In genomic region chr1:164930833-164931232, GRCh38 we compare ENCODE assay signal across 32 cellular contexts.
"Had no signal": no experiment of that assay in that cellular context is flagged by ENCODE, and none has a peak within 500 bp of the region (broad histone marks: within the 10 kb centered on the region; RNA-seq: fewer than 3 reads in every experiment).

No MANE protein-coding gene starts in this region.

- H3K27me3 Mint-ChIP-seq: activated B cell treated with CpG ODN at 0.5 μM for 24 hours; activated CD4-positive, alpha-beta memory T cell treated with anti-CD3 and anti-CD28 coated beads for 36 hours; activated CD4-positive, alpha-beta T cell treated with anti-CD3 and anti-CD28 coated beads, Interleukin-2, amount 10 ng/mL, durations not matched to agents 24 days and 14 days; activated CD8-positive, alpha-beta T cell treated with anti-CD3 and anti-CD28 coated beads for 36 hours; activated T-helper 17 cell treated with anti-CD3 and anti-CD28 coated beads, Interleukin-2, amount 50 U/mL, for 72 hours; T-cell; T-helper 17 cell had no signal

- H3K36me3 Mint-ChIP-seq: activated CD4-positive, alpha-beta memory T cell treated with anti-CD3 and anti-CD28 coated beads for 36 hours; activated naive CD4-positive, alpha-beta T cell treated with anti-CD3 and anti-CD28 coated beads, Interleukin-2, amount 50 U/mL, for 72 hours; activated naive CD8-positive, alpha-beta T cell treated with anti-CD3 and anti-CD28 coated beads for 36 hours; brain; T-cell had no signal

- H3K27ac Mint-ChIP-seq: activated B cell treated with CpG ODN at 0.5 μM for 24 hours; activated CD4-positive, alpha-beta memory T cell treated with anti-CD3 and anti-CD28 coated beads for 36 hours; activated CD4-positive, alpha-beta T cell treated with anti-CD3 and anti-CD28 coated beads, Interleukin-2, amount 10 ng/mL, durations not matched to agents 24 days and 14 days; activated CD8-positive, alpha-beta T cell treated with anti-CD3 and anti-CD28 coated beads for 36 hours; activated naive CD4-positive, alpha-beta T cell treated with anti-CD3 and anti-CD28 coated beads for 36 hours; activated naive CD4-positive, alpha-beta T cell treated with anti-CD3 and anti-CD28 coated beads, Interleukin-2, amount 50 U/mL, for 72 hours; activated naive CD8-positive, alpha-beta T cell treated with anti-CD3 and anti-CD28 coated beads for 36 hours; activated T-cell treated with anti-CD3 and anti-CD28 coated beads, Interleukin-2, amount 50 U/mL, for 72 hours; activated T-helper 1 cell treated with anti-CD3 and anti-CD28 coated beads, Interleukin-12 subunit alpha, Interleukin-12 subunit beta, Interleukin-2, Interleukin-4 antibody, amounts not matched to agents 30 ng/mL and 10 ng/mL and 1 ng/mL, durations not matched to agents 14 hours and 24 hours and 36 hours; activated T-helper 17 cell treated with anti-CD3 and anti-CD28 coated beads, Interleukin-2, amount 50 U/mL, for 72 hours; brain; T-cell; T-helper 17 cell had no signal

- H3K4me1 Mint-ChIP-seq: activated B cell treated with CpG ODN at 0.5 μM for 24 hours; activated CD4-positive, alpha-beta T cell treated with anti-CD3 and anti-CD28 coated beads, Interleukin-2, amount 10 ng/mL, durations not matched to agents 24 days and 14 days; activated naive CD8-positive, alpha-beta T cell treated with anti-CD3 and anti-CD28 coated beads for 36 hours; activated T-helper 17 cell treated with anti-CD3 and anti-CD28 coated beads, Interleukin-2, amount 50 U/mL, for 72 hours; T-cell; T-helper 17 cell had no signal

- H3K36me3 ChIP-seq: ascending aorta, cardiac muscle cell had no signal

- H3K27me3 ChIP-seq: ascending aorta, cardiac muscle cell had no signal

- H3K4me1 ChIP-seq: ascending aorta had no signal

- H3K27ac ChIP-seq: ascending aorta, cardiac muscle cell, VCaP had no signal

- DNase-seq: activated B cell treated with CpG ODN at 0.5 μM for 24 hours; activated CD4-positive, alpha-beta memory T cell treated with anti-CD3 and anti-CD28 coated beads for 36 hours; activated CD4-positive, alpha-beta T cell treated with anti-CD3 and anti-CD28 coated beads for 4 hours; activated CD4-positive, alpha-beta T cell treated with anti-CD3 and anti-CD28 coated beads, Interleukin-2, amount 10 ng/mL, durations not matched to agents 24 days and 14 days; activated CD4-positive, alpha-beta T cell treated with anti-CD3 and anti-CD28 coated beads, Interleukin-2, amount 50 U/mL, for 1 hour; activated CD4-positive, alpha-beta T cell treated with anti-CD3 and anti-CD28 coated beads, Interleukin-2, amount 50 U/mL, for 4 hours; activated CD4-positive, CD25-positive, alpha-beta regulatory T cell treated with anti-CD3 and anti-CD28 coated beads, Interleukin-2, amount 50 U/mL, for 72 hours; activated CD8-positive, alpha-beta memory T cell treated with anti-CD3 and anti-CD28 coated beads, Interleukin-2, amount 50 U/mL, for 4 hours; activated CD8-positive, alpha-beta T cell treated with anti-CD3 and anti-CD28 coated beads for 36 hours; activated effector memory CD4-positive, alpha-beta T cell treated with anti-CD3 and anti-CD28 coated beads, Interleukin-2, amount 50 U/mL, for 16 hours; activated gamma-delta T cell treated with Interleukin-2 at 50 U/mL for 16 hours; activated naive CD4-positive, alpha-beta T cell; activated naive CD4-positive, alpha-beta T cell treated with anti-CD3 and anti-CD28 coated beads for 36 hours; activated naive CD4-positive, alpha-beta T cell treated with anti-CD3 and anti-CD28 coated beads, Interleukin-2, amount 50 U/mL, for 16 hours; activated naive CD8-positive, alpha-beta T cell treated with anti-CD3 and anti-CD28 coated beads for 36 hours; activated T-cell treated with anti-CD3 and anti-CD28 coated beads for 4 hours; activated T-cell treated with anti-CD3 and anti-CD28 coated beads, Interleukin-2, amount 50 U/mL, for 1 hour; activated T-cell treated with anti-CD3 and anti-CD28 coated beads, Interleukin-2, amount 50 U/mL, for 4 hours; activated T-cell treated with anti-CD3 and anti-CD28 coated beads, Interleukin-2, amount 50 U/mL, for 72 hours; amygdala; anterior cingulate cortex; central memory CD4-positive, alpha-beta T cell; T-cell; T-helper 17 cell; T-helper 9 cell had no signal

- H3K4me3 ChIP-seq: ascending aorta, cardiac muscle cell had no signal

- ATAC-seq: activated CD8-positive, alpha-beta T cell treated with anti-CD3 and anti-CD28 coated beads for 36 hours; activated naive CD4-positive, alpha-beta T cell treated with anti-CD3 and anti-CD28 coated beads, Interleukin-2, amount 50 U/mL, for 72 hours; activated T-cell treated with anti-CD3 and anti-CD28 coated beads, Interleukin-2, amount 50 U/mL, for 4 hours; activated T-cell treated with anti-CD3 and anti-CD28 coated beads, Interleukin-2, amount 50 U/mL, for 72 hours; activated T-helper 17 cell treated with anti-CD3 and anti-CD28 coated beads, Interleukin-2, amount 50 U/mL, for 72 hours; T-cell; T-helper 17 cell had no signal

- H3K9me3 ChIP-seq: ascending aorta had no signal

- H3K9me3 Mint-ChIP-seq: activated B cell treated with CpG ODN at 0.5 μM for 24 hours; activated CD4-positive, alpha-beta memory T cell treated with anti-CD3 and anti-CD28 coated beads for 36 hours; activated CD4-positive, alpha-beta T cell treated with anti-CD3 and anti-CD28 coated beads, Interleukin-2, amount 10 ng/mL, durations not matched to agents 24 days and 14 days; activated naive CD4-positive, alpha-beta T cell treated with anti-CD3 and anti-CD28 coated beads for 36 hours; activated T-cell treated with anti-CD3 and anti-CD28 coated beads, Interleukin-2, amount 50 U/mL, for 4 hours; activated T-cell treated with anti-CD3 and anti-CD28 coated beads, Interleukin-2, amount 50 U/mL, for 72 hours; activated T-helper 1 cell treated with anti-CD3 and anti-CD28 coated beads, Interleukin-12 subunit alpha, Interleukin-12 subunit beta, Interleukin-2, Interleukin-4 antibody, amounts not matched to agents 30 ng/mL and 10 ng/mL and 1 ng/mL, durations not matched to agents 14 hours and 24 hours and 36 hours; brain had no signal

- H3K4me3 Mint-ChIP-seq: activated B cell treated with CpG ODN at 0.5 μM for 24 hours; activated CD4-positive, alpha-beta memory T cell treated with anti-CD3 and anti-CD28 coated beads for 36 hours; activated CD4-positive, alpha-beta T cell treated with anti-CD3 and anti-CD28 coated beads, Interleukin-2, amount 10 ng/mL, durations not matched to agents 24 days and 14 days; activated CD8-positive, alpha-beta T cell treated with anti-CD3 and anti-CD28 coated beads for 36 hours; activated naive CD4-positive, alpha-beta T cell treated with anti-CD3 and anti-CD28 coated beads for 36 hours; activated naive CD8-positive, alpha-beta T cell treated with anti-CD3 and anti-CD28 coated beads for 36 hours; activated T-cell treated with anti-CD3 and anti-CD28 coated beads, Interleukin-2, amount 50 U/mL, for 4 hours; activated T-cell treated with anti-CD3 and anti-CD28 coated beads, Interleukin-2, amount 50 U/mL, for 72 hours; activated T-helper 1 cell treated with anti-CD3 and anti-CD28 coated beads, Interleukin-12 subunit alpha, Interleukin-12 subunit beta, Interleukin-2, Interleukin-4 antibody, amounts not matched to agents 30 ng/mL and 10 ng/mL and 1 ng/mL, durations not matched to agents 14 hours and 24 hours and 36 hours; activated T-helper 17 cell treated with anti-CD3 and anti-CD28 coated beads, Interleukin-2, amount 50 U/mL, for 72 hours; brain; T-cell; T-helper 17 cell had no signal
